Comparison of ENCODE assay signal across 16 cellular contexts in genomic region chr17:13646411-13646810, GRCh38. TPM values are rescaled to one million over a fixed set of nuclear protein-coding genes. Genes with fewer than 3 reads are reported as not detected.
"Had no signal": no experiment of that assay in that cellular context is flagged by ENCODE, and none has a peak within 500 bp of the region (broad histone marks: within the 10 kb centered on the region; RNA-seq: fewer than 3 reads in every experiment).

No MANE protein-coding gene starts in this region.

- H3K27ac ChIP-seq: ascending aorta, colonic mucosa, gastroesophageal sphincter, left ventricle myocardium inferior had no signal

- H3K36me3 ChIP-seq: ascending aorta, colonic mucosa, gastroesophageal sphincter, left ventricle myocardium inferior had no signal

- H3K27me3 ChIP-seq: ascending aorta, colonic mucosa, gastroesophageal sphincter had no signal

- H3K9me3 ChIP-seq: ascending aorta, colonic mucosa, gastroesophageal sphincter, left ventricle myocardium inferior had no signal

- H3K4me3 Mint-ChIP-seq: activated CD4-positive, alpha-beta memory T cell treated with anti-CD3 and anti-CD28 coated beads, Interleukin-2, amount 10 ng/mL, durations not matched to agents 7 days and 5 days; memory B cell; type B pancreatic cell had no signal

- H3K9me3 Mint-ChIP-seq: activated CD4-positive, alpha-beta memory T cell treated with anti-CD3 and anti-CD28 coated beads, Interleukin-2, amount 10 ng/mL, durations not matched to agents 7 days and 5 days; type B pancreatic cell had no signal

- H3K36me3 Mint-ChIP-seq: memory B cell, type B pancreatic cell had no signal

- H3K4me1 ChIP-seq: ascending aorta, colonic mucosa, gastroesophageal sphincter had no signal

- DNase-seq: activated CD4-positive, alpha-beta memory T cell treated with anti-CD3 and anti-CD28 coated beads, Interleukin-2, amount 10 ng/mL, durations not matched to agents 7 days and 5 days; activated CD8-positive, alpha-beta memory T cell treated with anti-CD3 and anti-CD28 coated beads, Interleukin-2, amount 50 U/mL, for 4 hours; activated naive CD4-positive, alpha-beta T cell; caudate nucleus; colonic mucosa; effector CD4-positive, alpha-beta T cell; left ventricle myocardium inferior; stimulated activated CD4-positive, alpha-beta T cell treated with anti-CD3 and anti-CD28 coated beads, Interleukin-12 subunit alpha, Interleukin-12 subunit beta, amount 100 ng/mL, for 4 hours; stimulated activated naive CD4-positive, alpha-beta T cell treated with Interleukin-2 at 50 U/mL for 16 hours had no signal

- H3K27me3 Mint-ChIP-seq: activated CD4-positive, alpha-beta memory T cell treated with anti-CD3 and anti-CD28 coated beads, Interleukin-2, amount 10 ng/mL, durations not matched to agents 7 days and 5 days had no signal

- H3K4me1 Mint-ChIP-seq: memory B cell had no signal

- ATAC-seq: gastroesophageal sphincter, sciatic nerve had no signal

- H3K4me3 ChIP-seq: ascending aorta, colonic mucosa, gastroesophageal sphincter, left ventricle myocardium inferior had no signal

- H3K27ac Mint-ChIP-seq: activated CD4-positive, alpha-beta memory T cell treated with anti-CD3 and anti-CD28 coated beads, Interleukin-2, amount 10 ng/mL, durations not matched to agents 7 days and 5 days; memory B cell; type B pancreatic cell had no signal

RNA-seq across cellular contexts. Expression of gene HS3ST3A1, which starts 44.7 kb away (rescaled TPM):
- total RNA-seq: ascending aorta, endothelial cell of umbilical vein, pulmonary artery endothelial cell had no signal
- polyA plus RNA-seq: endothelial cell of umbilical vein had no signal
